In genomic region chr3:53166781-53167291, GRCh38 we compare ENCODE assay signal across 9 cellular contexts. TPM values are rescaled to one million over a fixed set of nuclear protein-coding genes. Genes with fewer than 3 reads are reported as not detected.
DNase-seq lines count a peak whose midpoint lies in the region; ATAC-seq, FAIRE-seq and TF ChIP-seq lines count a peak whose summit lies in the region.
"Had no signal": no experiment of that assay in that cellular context is flagged by ENCODE, and none has a peak within 500 bp of the region (broad histone marks: within the 10 kb centered on the region; RNA-seq: fewer than 3 reads in every experiment).

No MANE protein-coding gene starts in this region.

- no TSS peak for BruUV-seq in endothelial cell of umbilical vein (replicated peaks; lab: Mats Ljungman, UMichigan)

- H2AFZ ChIP-seq in endothelial cell of umbilical vein (ENCODE audit: low read depth, low read length): peak overlapping the region; percentile 9
- H2AFZ ChIP-seq in hepatocyte: no peak overlapping the region

- CTCF ChIA-PET in endothelial cell of umbilical vein (lab: Charles Lee): interaction anchor here (1.2 to 2.1 kb wide), 4 partner anchors 23 to 53 kb away, joined by 3 to 9 read pairs (median 6); no protein-coding TSS in a partner anchor

- POLR2A ChIA-PET in endothelial cell of umbilical vein (lab: Charles Lee): no interaction called here

- H3K27ac ChIP-seq in endothelial cell of umbilical vein (ENCODE audit: insufficient read depth, low read depth, low read length) (peak overlapping the region; percentile 5), neutrophil (peak overlapping the region; percentile 99), hepatocyte (no peak overlapping the region)

- H3K4me2 ChIP-seq in endothelial cell of umbilical vein (ENCODE audit: insufficient read depth, low read length): peak overlapping the region; percentile 20
- H3K4me2 ChIP-seq in hepatocyte: no peak overlapping the region

- H3K9ac ChIP-seq in endothelial cell of umbilical vein (replicated peaks; ENCODE audit: extremely low read depth, insufficient read depth, low read length): no peak overlapping the region

- FAIRE-seq in endothelial cell of umbilical vein (lab: Jason Lieb, UNC): peak; percentile 99

- dilution Hi-C loops in endothelial cell of umbilical vein (cut with MboI; ENCODE audit: extremely low pct_ligation_motif_present, low sequenced_read_pairs): no loop called here

- peak; percentile 84 for DNase-seq in EH (ENCODE audit: low read depth)
- peak; percentile 68 for DNase-seq in NOMO-1 treated with DMSO at 0.1 percent for 48 hours (lab: John Stamatoyannopoulos, UW; ENCODE audit: unreplicated experiment)
- peak; percentile 24 for DNase-seq in endothelial cell of umbilical vein (ENCODE audit: low read depth, low spot score)
- no peak for DNase-seq in hepatocyte (ENCODE audit: low spot score)
- no peak for DNase-seq in stimulated activated CD4-positive, alpha-beta T cell treated with anti-CD3 and anti-CD28 coated beads, Interleukin-4, amount 100 ng/mL, for 1 hour
- DNase-seq: kidney glomerular epithelial cell had no signal

- ATAC-seq in HG03520 (IDR thresholded peaks at IDR 0.05; ENCODE audit: unreplicated experiment) (no peak), GM18511 (IDR thresholded peaks at IDR 0.05; ENCODE audit: unreplicated experiment) (no peak)

- no peak for TF ChIP-seq POLR2A in endothelial cell of umbilical vein (IDR thresholded peaks at IDR 0.05; ENCODE audit: low read depth, low read length)

- peaks cover 17% of the 10 kb centered on the region for H3K4me1 ChIP-seq in endothelial cell of umbilical vein (ENCODE audit: control insufficient read depth, extremely low read depth, insufficient read depth, low read length)
- peaks cover 92 to 96% of the 10 kb centered on the region in 2 experiments for H3K4me1 ChIP-seq in neutrophil (ENCODE audit: control insufficient read depth in 1 of 2, insufficient read depth in 1 of 2, low read depth in 1 of 2, low read length in 1 of 2)
- H3K4me1 ChIP-seq in hepatocyte (ENCODE audit: insufficient read depth): peaks cover 36% of the 10 kb centered on the region

- H3K36me3 ChIP-seq in endothelial cell of umbilical vein (ENCODE audit: control insufficient read depth in 2 of 2, extremely low read depth in 1 of 2, insufficient read depth in 2 of 2, low read length in 2 of 2) (no peaks in the 10 kb centered on the region), neutrophil (peaks cover 40% of the 10 kb centered on the region), hepatocyte (replicated peaks; ENCODE audit: insufficient read depth, low read depth) (no peaks in the 10 kb centered on the region)

- intact Hi-C loops in endothelial cell of umbilical vein (cut with micrococcal nuclease): no loop called here

- 66% methylated on average over 9 of the region's 9 CpGs for WGBS in hepatocyte (ENCODE audit: low lambda C conversion rate, missing lambda C conversion rate)

- no peaks in the 10 kb centered on the region for H3K27me3 ChIP-seq in endothelial cell of umbilical vein (ENCODE audit: control insufficient read depth in 2 of 2, insufficient read depth in 2 of 2, low read length in 2 of 2)
- H3K27me3 ChIP-seq in neutrophil: no peaks in the 10 kb centered on the region
- no peaks in the 10 kb centered on the region for H3K27me3 ChIP-seq in hepatocyte

- H3K9me2 ChIP-seq in hepatocyte (replicated peaks; ENCODE audit: insufficient read depth): no peaks in the 10 kb centered on the region

- no peaks in the 10 kb centered on the region for H3K9me1 ChIP-seq in endothelial cell of umbilical vein (replicated peaks; ENCODE audit: control insufficient read depth, extremely low read depth, insufficient read depth, low read length)

- H3K4me3 ChIP-seq in endothelial cell of umbilical vein (replicated peaks in 1 of 3; ENCODE audit: insufficient read depth in 1 of 3, low read depth in 1 of 3, low read length in 3 of 3): no peak overlapping the region
- peak overlapping the region; percentile 83 to 89 for H3K4me3 ChIP-seq in neutrophil (ENCODE audit: low read depth in 1 of 2, low read length in 1 of 2)
- no peak overlapping the region for H3K4me3 ChIP-seq in hepatocyte

- H3K9me3 ChIP-seq in endothelial cell of umbilical vein (replicated peaks; ENCODE audit: control insufficient read depth, insufficient read depth, low read length) (no peaks in the 10 kb centered on the region), neutrophil (no peaks in the 10 kb centered on the region), hepatocyte (ENCODE audit: low read depth) (no peaks in the 10 kb centered on the region)

- TF ChIP-seq CTCF in endothelial cell of umbilical vein (IDR thresholded peaks at IDR 0.05; ENCODE audit: extremely low read depth in 1 of 2, insufficient read depth in 1 of 2, low read depth in 1 of 2, low read length in 2 of 2) (no peak), neutrophil (IDR thresholded peaks at IDR 0.05) (no peak), hepatocyte (IDR thresholded peaks at IDR 0.05; ENCODE audit: poor library complexity) (no peak)

- H4K20me1 ChIP-seq in endothelial cell of umbilical vein (replicated peaks; ENCODE audit: control insufficient read depth, extremely low read depth, insufficient read depth, low read length) (no peaks in the 10 kb centered on the region), hepatocyte (ENCODE audit: insufficient read depth, poor library complexity, severe bottlenecking) (peaks cover 10% of the 10 kb centered on the region)

- H3K79me2 ChIP-seq in endothelial cell of umbilical vein (ENCODE audit: control insufficient read depth, insufficient read depth, low read length) (peaks cover 6% of the 10 kb centered on the region), hepatocyte (peaks cover 71% of the 10 kb centered on the region)

TF ChIP-seq in endothelial cell of umbilical vein, 7 proteins besides CTCF, POLR2A, EP300 and RAD21:
- TF ChIP-seq POLR2AphosphoS5 (IDR thresholded peaks at IDR 0.05; ENCODE audit: insufficient read depth, low read depth, low read length): peak; percentile 64
- TF ChIP-seq EZH2 (IDR thresholded peaks at IDR 0.05; ENCODE audit: borderline replicate concordance, low read depth, low read length, severe bottlenecking): no peak

RNA-seq across cellular contexts. Expression of gene PRKCD, which starts 5.8 kb away (rescaled TPM):
- total RNA-seq in endothelial cell of umbilical vein (15.5 and 17.5 TPM in 2 replicates), hepatocyte (12.3 and 12.8 TPM in 2 replicates)
- polyA plus RNA-seq in endothelial cell of umbilical vein (16.4 and 19.0 TPM in 2 replicates), hepatocyte (18.6 and 23.6 TPM in 2 replicates)
- 18.3 and 20.3 TPM in 2 replicates for polyA plus RNA-seq in endothelial cell of umbilical vein (2011; cell fraction: cytosol; rRNA removed)
- polyA plus RNA-seq in endothelial cell of umbilical vein (2011; cell fraction: nucleus; rRNA removed): 33.3 and 33.5 TPM in 2 replicates
- 17.4 and 20.6 TPM in 2 replicates for polyA plus RNA-seq in endothelial cell of umbilical vein (2012)
- polyA minus RNA-seq in endothelial cell of umbilical vein: 18.7 and 19.7 TPM in 2 replicates
- 12.4 TPM for polyA minus RNA-seq in endothelial cell of umbilical vein (2011; cell fraction: cytosol; rRNA and poly(A)+ RNA removed)
- 5.4 and 11.8 TPM in 2 replicates for polyA minus RNA-seq in endothelial cell of umbilical vein (2011; cell fraction: nucleus; rRNA and poly(A)+ RNA removed)

RNA-seq across cellular contexts. Expression of gene RFT1, which starts 36.6 kb away (rescaled TPM):
- 28.8 and 29.8 TPM in 2 replicates for total RNA-seq in endothelial cell of umbilical vein
- polyA plus RNA-seq in endothelial cell of umbilical vein: 39.9 TPM in 2 replicates
- 18.3 and 21.4 TPM in 2 replicates for polyA plus RNA-seq in endothelial cell of umbilical vein (2011; cell fraction: cytosol; rRNA removed)
- 14.0 and 16.3 TPM in 2 replicates for polyA plus RNA-seq in endothelial cell of umbilical vein (2011; cell fraction: nucleus; rRNA removed)
- 22.1 and 24.5 TPM in 2 replicates for polyA plus RNA-seq in endothelial cell of umbilical vein (2012)
- 72.6 and 84.6 TPM in 2 replicates for polyA minus RNA-seq in endothelial cell of umbilical vein
- 11.4 TPM for polyA minus RNA-seq in endothelial cell of umbilical vein (2011; cell fraction: cytosol; rRNA and poly(A)+ RNA removed)
- polyA minus RNA-seq in endothelial cell of umbilical vein (2011; cell fraction: nucleus; rRNA and poly(A)+ RNA removed): 9.4 and 11.6 TPM in 2 replicates
- total RNA-seq in hepatocyte: 15.9 and 18.5 TPM in 2 replicates
- polyA plus RNA-seq in hepatocyte: 23.1 and 32.0 TPM in 2 replicates

Comparison
In these comparisons a context has a peak if more than half of its experiments do, and no peak if none do; other contexts are left out.
1. DNase-seq: peak in EH (single experiment), NOMO-1 treated with DMSO at 0.1 percent for 48 hours (single experiment) and endothelial cell of umbilical vein (single experiment); none in hepatocyte (single experiment) and stimulated activated CD4-positive, alpha-beta T cell treated with anti-CD3 and anti-CD28 coated beads, Interleukin-4, amount 100 ng/mL, for 1 hour (single experiment).
2. H3K4me3 ChIP-seq: peak in neutrophil (2 of 2); none in endothelial cell of umbilical vein (0 of 3) and hepatocyte (single experiment).